1 cellular context compared by ENCODE assay signal in genomic region chr6:1786455-1787108, GRCh38.
TF ChIP-seq lines count a peak whose summit lies in the region.

No MANE protein-coding gene starts in this region.

TF ChIP-seq in GM23338, 12 proteins besides CTCF, POLR2A, EP300 and RAD21 (continued from another document):
- no peak for TF ChIP-seq ZNF462 (CRISPR knock-in tag; IDR thresholded peaks at IDR 0.05)
